ENCODE assay signal across 11 cellular contexts in the genomic region with DNA sequence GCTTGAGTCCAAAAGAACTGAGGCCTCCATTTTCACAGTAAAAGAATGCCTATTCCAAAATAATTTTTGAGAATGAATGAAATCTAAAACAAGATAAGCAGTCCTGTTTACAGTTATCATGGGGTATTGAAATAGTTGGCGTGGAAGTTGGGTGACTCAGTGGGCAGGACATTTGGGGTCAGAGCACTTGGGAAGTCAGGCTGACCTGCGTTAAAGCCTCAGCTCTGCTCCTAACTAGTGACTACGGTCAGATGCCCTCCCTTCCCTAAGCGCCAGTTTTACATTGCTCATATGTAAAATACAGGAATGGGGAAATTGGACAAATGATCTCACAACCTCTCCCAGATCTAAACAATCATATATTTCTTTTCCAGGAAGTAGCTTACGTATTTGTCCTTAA. TPM values are rescaled to one million over a fixed set of nuclear protein-coding genes. Genes with fewer than 3 reads are reported as not detected.
A peak's percentile ranks its signal among the peaks of the same experiment; 100 is the strongest.
DNase-seq lines count a peak whose midpoint lies in the region; ATAC-seq, FAIRE-seq and TF ChIP-seq lines count a peak whose summit lies in the region.
"Had no signal": no experiment of that assay in that cellular context is flagged by ENCODE, and none has a peak within 500 bp of the region (broad histone marks: within the 10 kb centered on the region; RNA-seq: fewer than 3 reads in every experiment).

No MANE protein-coding gene starts in this region.

- no peaks in the 10 kb centered on the region for H3K27me3 ChIP-seq in K562 (ENCODE audit: control insufficient read depth in 2 of 2, insufficient read depth in 2 of 2, low read length in 2 of 2)
- no peaks in the 10 kb centered on the region for H3K27me3 ChIP-seq in tibial artery
- 0 out of 2 replicates have a peak, but pooled peaks cover 7% of the 10 kb centered on the region for H3K27me3 ChIP-seq in MM.1S (replicated peaks; ENCODE audit: insufficient read depth, low read length)
- H3K27me3 ChIP-seq: body of pancreas had no signal

- no TSS peak for BruUV-seq in K562 (replicated peaks; lab: Mats Ljungman, UMichigan)

- TF ChIP-seq CTCF in K562 (IDR thresholded peaks at IDR 0.05 in 2 of 3, conservative IDR thresholded peaks at IDR 0.05 in 1 of 3; ENCODE audit: insufficient read depth in 2 of 3, low read depth in 1 of 3, low read length in 3 of 3) (no peak), tibial artery (IDR thresholded peaks at IDR 0.05) (no peak), MM.1S (IDR thresholded peaks at IDR 0.05; ENCODE audit: low read length) (no peak; the same call in 1 of the 2 replicates)
- no peak for TF ChIP-seq CTCF in activated CD8-positive, alpha-beta T cell treated with anti-CD3 and anti-CD28 coated beads for 36 hours (IDR thresholded peaks at IDR 0.05)

- H3K9me3 ChIP-seq in K562 (replicated peaks; ENCODE audit: control insufficient read depth, insufficient read depth, low read depth, low read length) = no peaks in the 10 kb centered on the region
- no peaks in the 10 kb centered on the region for H3K9me3 ChIP-seq in tibial artery
- no peaks in the 10 kb centered on the region for H3K9me3 ChIP-seq in MM.1S (replicated peaks; ENCODE audit: insufficient read depth, low read length)
- H3K9me3 ChIP-seq: body of pancreas had no signal

- DNase-seq in LHCN-M2 (ENCODE audit: low read depth) (peak; percentile 67), K562 (ENCODE audit: extremely low read depth in 1 of 4, low spot score in 3 of 4) (no peak), kidney tubule cell (ENCODE audit: low spot score) (peak; percentile 74), tibial artery (peak; percentile 71 to 79), H4 (ENCODE audit: low spot score) (no peak), MM.1S (no peak)
- no peak for DNase-seq in activated CD8-positive, alpha-beta T cell treated with anti-CD3 and anti-CD28 coated beads for 36 hours
- DNase-seq: hippocampal formation had no signal

- no peak overlapping the region for H3K4me3 ChIP-seq in K562
- H3K4me3 ChIP-seq in tibial artery = no peak overlapping the region
- no peak overlapping the region for H3K4me3 ChIP-seq in MM.1S (ENCODE audit: low read length)
- H3K4me3 ChIP-seq: body of pancreas, neural progenitor cell had no signal

- no peaks in the 10 kb centered on the region for H3K9me1 ChIP-seq in K562 (ENCODE audit: control insufficient read depth, insufficient read depth, low read length)

- CTCF ChIA-PET in K562 (lab: Yijun Ruan, JAX; ENCODE audit: low intra/inter-chr PET ratio) = interaction anchor here (1.7 kb wide), 1 partner anchor 115 kb away, joined by 11 read pairs; no protein-coding TSS in a partner anchor
- CTCF ChIA-PET in activated CD8-positive, alpha-beta T cell treated with anti-CD3 and anti-CD28 coated beads for 36 hours (lab: Charles Lee) = interaction anchor here (0.7 to 4.5 kb wide), 7 partner anchors 8 to 116 kb away, joined by 3 to 20 read pairs (median 3); no protein-coding TSS in a partner anchor

- H3K79me2 ChIP-seq in K562 (ENCODE audit: control insufficient read depth, insufficient read depth, low read length) (no peaks in the 10 kb centered on the region), MM.1S (ENCODE audit: low read length) (no peaks in the 10 kb centered on the region)

- peaks cover 45% of the 10 kb centered on the region for H3K27me3 Mint-ChIP-seq in activated CD8-positive, alpha-beta T cell treated with anti-CD3 and anti-CD28 coated beads for 36 hours

- 33% methylated on average over 5 of the region's 5 CpGs for WGBS in K562 (ENCODE audit: insufficient coverage, low coverage, missing lambda C conversion rate)

- H3K36me3 Mint-ChIP-seq in activated CD8-positive, alpha-beta T cell treated with anti-CD3 and anti-CD28 coated beads for 36 hours (ENCODE audit: low read depth) = no peaks in the 10 kb centered on the region
- H3K36me3 Mint-ChIP-seq: neural progenitor cell had no signal

- in situ Hi-C loops in K562 (cut with MboI) = no loop called here

- H3K4me1 ChIP-seq in K562 (replicated peaks in 1 of 2; ENCODE audit: control insufficient read depth in 2 of 2, insufficient read depth in 2 of 2, low read length in 2 of 2) (peaks cover 0 to 4% of the 10 kb centered on the region in 2 experiments; a peak in 4 of 5 replicates), tibial artery (peaks cover 0 to 39% (median 14%) of the 10 kb centered on the region in 4 donors), MM.1S (ENCODE audit: low read length) (peaks cover 20% of the 10 kb centered on the region)

- no peak for TF ChIP-seq POLR2A in K562 (conservative IDR thresholded peaks at IDR 0.05)

- no peaks in the 10 kb centered on the region for H3K9me2 ChIP-seq in MM.1S (replicated peaks; ENCODE audit: insufficient read depth, low read length)

- POLR2A ChIA-PET in K562 (lab: Yijun Ruan, JAX) = no interaction called here
- POLR2A ChIA-PET in activated CD8-positive, alpha-beta T cell treated with anti-CD3 and anti-CD28 coated beads for 36 hours (lab: Charles Lee) = no interaction called here

- no peak for TF ChIP-seq EP300 in K562 (IDR thresholded peaks at IDR 0.05; ENCODE audit: low read length)

- no peak overlapping the region for H3K27ac Mint-ChIP-seq in activated CD8-positive, alpha-beta T cell treated with anti-CD3 and anti-CD28 coated beads for 36 hours
- H3K27ac Mint-ChIP-seq: neural progenitor cell had no signal

- H4K20me1 ChIP-seq in K562 (replicated peaks; ENCODE audit: control insufficient read depth, insufficient read depth, low read length) (no peaks in the 10 kb centered on the region), MM.1S (ENCODE audit: insufficient read depth, low read length) (no peaks in the 10 kb centered on the region)

- H2AFZ ChIP-seq in K562 (ENCODE audit: low read depth, low read length) (peak overlapping the region; percentile 26; the same call in 1 of the 2 replicates), MM.1S (ENCODE audit: low read length) (no peak overlapping the region)
- H2AFZ ChIP-seq: neural progenitor cell had no signal

- intact Hi-C loops in K562 (cut with micrococcal nuclease) = no loop called here
- intact Hi-C loops in tibial artery (cut with DNase I; ENCODE audit: low total_unique reads) = no loop called here
- intact Hi-C loops in activated CD8-positive, alpha-beta T cell treated with anti-CD3 and anti-CD28 coated beads for 36 hours (cut with micrococcal nuclease) = loop anchor here (5.0 kb wide), 2 partner anchors 80 to 125 kb away; no protein-coding TSS in a partner anchor

- FAIRE-seq in K562 (lab: Jason Lieb, UNC) = no peak

- ATAC-seq in K562 = no peak
- ATAC-seq in activated CD8-positive, alpha-beta T cell treated with anti-CD3 and anti-CD28 coated beads for 36 hours = no peak
- ATAC-seq: body of pancreas had no signal

- H3K36me3 ChIP-seq in K562 (ENCODE audit: control insufficient read depth, insufficient read depth, low read length) (no peaks in the 10 kb centered on the region), tibial artery (no peaks in the 10 kb centered on the region), MM.1S (replicated peaks; ENCODE audit: insufficient read depth, low read length) (no peaks in the 10 kb centered on the region)
- H3K36me3 ChIP-seq: neural progenitor cell had no signal

- H3K4me1 Mint-ChIP-seq in activated CD8-positive, alpha-beta T cell treated with anti-CD3 and anti-CD28 coated beads for 36 hours (ENCODE audit: low read depth) = peaks cover 6% of the 10 kb centered on the region

- H3K27ac ChIP-seq in K562 (ENCODE audit: extremely low read depth, low read depth, low read length) (no peak overlapping the region), tibial artery (peak overlapping the region; percentile 81 to 88), MM.1S (ENCODE audit: low read length) (no peak overlapping the region)
- H3K27ac ChIP-seq: neural progenitor cell had no signal

- no peaks in the 10 kb centered on the region for H3K9me3 Mint-ChIP-seq in activated CD8-positive, alpha-beta T cell treated with anti-CD3 and anti-CD28 coated beads for 36 hours
- H3K9me3 Mint-ChIP-seq: neural progenitor cell had no signal

- no peak overlapping the region for H3K4me3 Mint-ChIP-seq in activated CD8-positive, alpha-beta T cell treated with anti-CD3 and anti-CD28 coated beads for 36 hours
- H3K4me3 Mint-ChIP-seq: neural progenitor cell had no signal

- H3K9ac ChIP-seq in K562 (ENCODE audit: insufficient read depth in 1 of 2, low read depth in 2 of 2, low read length in 2 of 2) (no peak overlapping the region), MM.1S (ENCODE audit: low read length) (no peak overlapping the region)
- H3K9ac ChIP-seq: neural progenitor cell had no signal

- TF ChIP-seq RAD21 in K562 (CRISPR knock-in tag; conservative IDR thresholded peaks at IDR 0.05 in 1 of 2, IDR thresholded peaks at IDR 0.05 in 1 of 2) = no peak

- no peaks in the 10 kb centered on the region for H3F3A ChIP-seq in MM.1S (ENCODE audit: insufficient read depth, low read length)

- H3K4me2 ChIP-seq in K562 (ENCODE audit: insufficient read depth, low read length) (no peak overlapping the region), MM.1S (ENCODE audit: low read depth, low read length) (no peak overlapping the region)
- H3K4me2 ChIP-seq: neural progenitor cell had no signal

TF ChIP-seq in K562, 482 proteins besides CTCF, POLR2A, EP300 and RAD21 (continues in another document):
- 0 out of 2 replicates have a peak, but pooled peaks have one; percentile 24 for TF ChIP-seq FOSL1 (tag; conservative IDR thresholded peaks at IDR 0.05)
- TF ChIP-seq GTF2E2 (tag; IDR thresholded peaks at IDR 0.05) = no peak
- TF ChIP-seq CTBP1 (IDR thresholded peaks at IDR 0.05; ENCODE audit: borderline replicate concordance) = no peak

RNA-seq across cellular contexts. Expression of a gene that starts 2.3 kb away (rescaled TPM):
- total RNA-seq in LHCN-M2 (2014; rRNA removed) (34.5 and 41.2 TPM in 2 replicates), K562 (2014; rRNA removed) (not detected in 2 replicates), K562 (2014; rRNA removed; fragmentation: Illumina TruSeq; extraction: Trizol) (not detected in 2 replicates), K562 (2015; rRNA removed; fragmentation: Illumina TruSeq; extraction: Trizol) (not detected in 2 replicates), K562 (2021) (0.22 and 0.29 TPM in 2 replicates)
- 43.6 TPM for polyA plus RNA-seq in LHCN-M2 (2012)
- total RNA-seq in K562 (2011; cell fraction: chromatin; rRNA removed; ENCODE audit: low replicate concordance) = not detected in 2 replicates
- not detected in 2 replicates for total RNA-seq in K562 (2011; cell fraction: nucleolus; rRNA removed)
- not detected in 2 replicates for total RNA-seq in K562 (2011; cell fraction: nucleoplasm; rRNA removed)
- polyA plus RNA-seq in K562 (2011; rRNA removed) (not detected in 2 replicates), K562 (2014; fragmentation: Illumina TruSeq; extraction: Trizol) (not detected in 2 replicates), K562 (2014; fragmentation: Nextera tagmentation; extraction: Ambion mirVana) (under 1 TPM in 1 of 2 experiments, not detected in 1; 0.01 TPM), K562 (2014; rRNA removed) (not detected in 2 replicates)
- not detected in 2 replicates for polyA plus RNA-seq in K562 (2011; cell fraction: cytosol; rRNA removed)
- polyA plus RNA-seq in K562 (2011; cell fraction: nucleus; rRNA removed) = 0.03 TPM in 1 of 2 replicates, not detected in the other
- 0.04 TPM in 1 of 2 replicates, not detected in the other for polyA plus RNA-seq in K562 (2012)
- not detected in 2 replicates for polyA minus RNA-seq in K562 (2011; rRNA and poly(A)+ RNA removed)
- not detected in 2 replicates for polyA minus RNA-seq in K562 (2011; cell fraction: cytosol; rRNA and poly(A)+ RNA removed)
- polyA minus RNA-seq in K562 (2011; cell fraction: nucleus; rRNA and poly(A)+ RNA removed) = not detected in 2 replicates
- 0.17 TPM in 1 of 2 replicates, not detected in the other for total RNA-seq in H4 (2014; rRNA removed; shearing (Covaris generic))
- total RNA-seq in activated CD8-positive, alpha-beta T cell treated with anti-CD3 and anti-CD28 coated beads for 36 hours = under 1 TPM; 0.14 to 0.20 TPM
- total RNA-seq: G401 had no signal

Comparison
In these comparisons a context has a peak if more than half of its experiments do, and no peak if none do; other contexts are left out.
1. DNase-seq: peak in LHCN-M2 (single experiment), kidney tubule cell (single experiment) and tibial artery (2 of 2); none in K562 (0 of 4), H4 (single experiment), activated CD8-positive, alpha-beta T cell treated with anti-CD3 and anti-CD28 coated beads for 36 hours (single experiment) and MM.1S (single experiment).
2. H3K27ac ChIP-seq: peak in tibial artery (2 of 2); none in K562 (single experiment) and MM.1S (single experiment).
3. RNA of a gene that starts 2.3 kb away (total RNA-seq): 34.5 to 41.2 TPM in LHCN-M2; 0.14 to 0.20 TPM in activated CD8-positive, alpha-beta T cell treated with anti-CD3 and anti-CD28 coated beads for 36 hours, 0.17 TPM in H4 and 0.22 to 0.29 TPM in K562; every median in the first group is over 10 times any median in the second.